ENCODE assay signal across 9 cellular contexts in the genomic region with DNA sequence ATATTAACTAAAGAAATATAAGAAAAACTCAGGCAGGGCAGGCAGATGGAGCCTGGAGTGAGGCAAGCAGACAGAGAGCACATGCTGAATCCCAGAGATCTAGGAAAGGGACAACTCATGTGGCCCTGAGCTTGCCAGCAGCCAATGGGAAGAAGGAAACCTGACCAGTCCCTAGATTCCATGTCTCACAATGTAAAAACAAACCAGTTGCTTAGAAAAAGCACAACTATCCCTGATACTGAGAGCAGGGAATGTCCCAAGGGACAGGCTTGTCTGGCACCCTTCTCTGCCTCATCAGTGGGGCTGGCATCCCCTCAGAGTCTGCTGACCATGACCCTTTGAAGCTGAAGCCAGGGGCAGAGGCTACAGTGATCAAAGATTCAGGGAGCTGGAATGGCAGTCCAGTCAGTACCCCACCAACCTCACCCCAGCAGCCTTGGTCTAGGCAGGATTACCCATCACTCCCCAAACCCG. TPM values are rescaled to one million over a fixed set of nuclear protein-coding genes. Genes with fewer than 3 reads are reported as not detected.
A peak's percentile ranks its signal among the peaks of the same experiment; 100 is the strongest.
DNase-seq lines count a peak whose midpoint lies in the region; ATAC-seq, FAIRE-seq and TF ChIP-seq lines count a peak whose summit lies in the region.
"Had no signal": no experiment of that assay in that cellular context is flagged by ENCODE, and none has a peak within 500 bp of the region (broad histone marks: within the 10 kb centered on the region; RNA-seq: fewer than 3 reads in every experiment).

No MANE protein-coding gene starts in this region.

- DNase-seq in IMR-90, result peak; percentile 50
- DNase-seq in endothelial cell (ENCODE audit: low spot score), result no peak
- DNase-seq in osteoblast (ENCODE audit: insufficient read length, low spot score, missing footprints), result peak; percentile 93
- DNase-seq in C1 segment of cervical spinal cord (lab: John Stamatoyannopoulos, UW), result no peak
- no peak for DNase-seq in small intestine
- DNase-seq in NCI-H1694 (lab: John Stamatoyannopoulos, UW), result no peak
- DNase-seq: COR-L47 had no signal

- intact Hi-C loops in IMR-90 (cut with micrococcal nuclease), result no loop called here

- ATAC-seq in IMR-90 (ENCODE audit: low read depth), result peak; percentile 38
- ATAC-seq in HG03571 (IDR thresholded peaks at IDR 0.05; ENCODE audit: unreplicated experiment), result no peak

- POLR2A ChIA-PET in IMR-90 (lab: Charles Lee; ENCODE audit: unreplicated experiment), result no interaction called here

- FAIRE-seq in small intestine (lab: Jason Lieb, UNC), result no peak

- H3K9me1 ChIP-seq in IMR-90 (ENCODE audit: insufficient read depth, low read length), result peaks cover 21% of the 10 kb centered on the region

- peak overlapping the region; percentile 63; the same call in 2 of the 3 replicates for H2BK15ac ChIP-seq in IMR-90 (ENCODE audit: low read depth, low read length)

- peaks cover 47 to 93% of the 10 kb centered on the region in 2 experiments for H3K79me1 ChIP-seq in IMR-90 (ENCODE audit: low read depth in 1 of 2, low read length in 2 of 2)

- H4K8ac ChIP-seq in IMR-90 (ENCODE audit: low read depth in 2 of 2, low read length in 2 of 2), result peak overlapping the region; percentile 79 to 83

- peaks cover 26% of the 10 kb centered on the region for H3K36me3 Mint-ChIP-seq in endothelial cell (ENCODE audit: low read depth, unreplicated experiment)

- no peak overlapping the region for H3K56ac ChIP-seq in IMR-90 (ENCODE audit: extremely low read depth, insufficient read depth, low read length)

- H3K23ac ChIP-seq in IMR-90 (ENCODE audit: low read depth, low read length), result peak overlapping the region; percentile 62

- H2AFZ ChIP-seq in ACC112 (ENCODE audit: low read length, unreplicated experiment), result no peak overlapping the region
- peak overlapping the region; percentile 18 for H2AFZ ChIP-seq in IMR-90 (replicated peaks; ENCODE audit: low read length, poor library complexity)
- no peak overlapping the region for H2AFZ ChIP-seq in osteoblast (ENCODE audit: low read length)

- TF ChIP-seq CTCF in IMR-90 (conservative IDR thresholded peaks at IDR 0.05; ENCODE audit: low read depth, low read length) (no peak), endothelial cell (IDR thresholded peaks at IDR 0.05; ENCODE audit: unreplicated experiment) (no peak), osteoblast (IDR thresholded peaks at IDR 0.05; ENCODE audit: extremely low read depth, low read depth, low read length) (no peak)

- H3K4ac ChIP-seq in IMR-90 (ENCODE audit: low read depth, low read length), result peak overlapping the region; percentile 66

- no TSS peak for BruUV-seq in IMR-90 (replicated peaks; lab: Mats Ljungman, UMichigan)

- H2AK9ac ChIP-seq in IMR-90 (replicated peaks; ENCODE audit: low read depth, low read length, poor library complexity), result peak overlapping the region; percentile 74

- peaks cover 32% of the 10 kb centered on the region for H4K20me1 ChIP-seq in IMR-90 (ENCODE audit: insufficient read depth, low read length)
- H4K20me1 ChIP-seq in osteoblast (ENCODE audit: insufficient read depth, low read length), result peaks cover 15% of the 10 kb centered on the region

- H2BK120ac ChIP-seq in IMR-90 (ENCODE audit: low read depth, low read length), result peak overlapping the region; percentile 43; the same call in 1 of the 2 replicates

- WGBS in IMR-90 (ENCODE audit: extremely low coverage in 2 of 2, insufficient read length in 1 of 2), 2 experiments, result 71% methylated on average over 1 of the region's 1 CpG; no CpG with 5 or more reads in 1 of the 2 experiments
- 50 to 83% (median 75%) methylated on average over 1 of the region's 1 CpG for WGBS in small intestine, 3 donors

- no peaks in the 10 kb centered on the region for H3K36me3 ChIP-seq in ACC112 (ENCODE audit: insufficient read depth, low read length)
- peaks cover 2% of the 10 kb centered on the region; the same call in 1 of the 2 replicates for H3K36me3 ChIP-seq in IMR-90 (ENCODE audit: control insufficient read depth, insufficient read depth, low read length)
- peaks cover 28% of the 10 kb centered on the region for H3K36me3 ChIP-seq in osteoblast (ENCODE audit: insufficient read depth, low read length)
- no peaks in the 10 kb centered on the region for H3K36me3 ChIP-seq in small intestine (ENCODE audit: control insufficient read depth in 2 of 2, insufficient read depth in 2 of 2, low read length in 2 of 2)

- no peaks in the 10 kb centered on the region for H3K9me3 Mint-ChIP-seq in endothelial cell (ENCODE audit: unreplicated experiment)

- H3K27me3 Mint-ChIP-seq in endothelial cell (ENCODE audit: unreplicated experiment), result peaks cover 13% of the 10 kb centered on the region

- peak overlapping the region; percentile 42; the same call in 1 of the 2 replicates for H2BK20ac ChIP-seq in IMR-90 (ENCODE audit: low read depth, low read length)

- dilution Hi-C loops in IMR-90 (cut with HindIII; ENCODE audit: low sequenced_read_pairs, unreplicated experiment), result no loop called here

- peak overlapping the region; percentile 89 for H2AK5ac ChIP-seq in IMR-90 (ENCODE audit: low read depth, low read length)

- H3K4me3 ChIP-seq in ACC112 (ENCODE audit: low read depth, low read length) (no peak overlapping the region), IMR-90 (ENCODE audit: insufficient read depth, low read depth, low read length) (no peak overlapping the region), osteoblast (ENCODE audit: insufficient read depth, low read length) (no peak overlapping the region), small intestine (ENCODE audit: low read depth in 1 of 2, low read length in 2 of 2) (no peak overlapping the region)

- CTCF ChIA-PET in IMR-90 (lab: Yijun Ruan, JAX), result no interaction called here

- H3K27ac ChIP-seq in ACC112 (ENCODE audit: low read depth, low read length), result peak overlapping the region; percentile 92
- peak overlapping the region; percentile 71 for H3K27ac ChIP-seq in IMR-90 (ENCODE audit: insufficient read depth, low read length)
- peak overlapping the region; percentile 96 for H3K27ac ChIP-seq in osteoblast (ENCODE audit: low read depth, low read length)
- H3K27ac ChIP-seq in small intestine (ENCODE audit: low read depth in 1 of 2, low read length in 1 of 2), result peak overlapping the region in 1 of 2 donors; percentile 78

- H3K79me2 ChIP-seq in ACC112 (ENCODE audit: control insufficient read depth, insufficient read depth, low read length, unreplicated experiment) (peaks cover 48% of the 10 kb centered on the region), osteoblast (ENCODE audit: insufficient read depth, low read length) (peaks cover 80% of the 10 kb centered on the region)

- H3K27ac Mint-ChIP-seq in endothelial cell (ENCODE audit: unreplicated experiment), result peak overlapping the region; percentile 94

- peak overlapping the region; percentile 16; the same call in 1 of the 2 replicates for H3K9ac ChIP-seq in IMR-90 (ENCODE audit: low read depth, low read length)

- H3K4me3 Mint-ChIP-seq in endothelial cell (ENCODE audit: unreplicated experiment), result no peak overlapping the region

- TF ChIP-seq RAD21 in IMR-90 (IDR thresholded peaks at IDR 0.05; ENCODE audit: low read length), result no peak

- no peaks in the 10 kb centered on the region for H3K27me3 ChIP-seq in ACC112 (ENCODE audit: insufficient read depth, low read length)
- no peaks in the 10 kb centered on the region for H3K27me3 ChIP-seq in IMR-90 (ENCODE audit: control insufficient read depth, insufficient read depth, low read length)
- no peaks in the 10 kb centered on the region for H3K27me3 ChIP-seq in osteoblast (ENCODE audit: insufficient read depth, low read length)
- H3K27me3 ChIP-seq in small intestine (ENCODE audit: control insufficient read depth in 2 of 2, insufficient read depth in 2 of 2, low read length in 2 of 2), result no peaks in the 10 kb centered on the region

- H4K91ac ChIP-seq in IMR-90 (ENCODE audit: insufficient read depth, low read depth, low read length), result peak overlapping the region; percentile 88

- in situ Hi-C loops in IMR-90 (cut with MboI; ENCODE audit: low sequenced_read_pairs), result no loop called here

- peak overlapping the region; percentile 47; the same call in 1 of the 2 replicates for H3K14ac ChIP-seq in IMR-90 (replicated peaks; ENCODE audit: low read depth, low read length)

- H3K4me1 Mint-ChIP-seq in endothelial cell (ENCODE audit: unreplicated experiment), result peaks cover 83% of the 10 kb centered on the region

- no peaks in the 10 kb centered on the region for H3K9me3 ChIP-seq in IMR-90 (ENCODE audit: control insufficient read depth, insufficient read depth, low read length)
- no peaks in the 10 kb centered on the region for H3K9me3 ChIP-seq in osteoblast (ENCODE audit: low read depth, low read length)
- no peaks in the 10 kb centered on the region for H3K9me3 ChIP-seq in small intestine (ENCODE audit: control insufficient read depth, low read depth)

- peak overlapping the region; percentile 27 for H2BK5ac ChIP-seq in IMR-90 (ENCODE audit: low read depth, low read length, poor library complexity, severe bottlenecking)

- H4K5ac ChIP-seq in IMR-90 (ENCODE audit: low read depth, low read length), result peak overlapping the region; percentile 58

- H3K18ac ChIP-seq in IMR-90 (ENCODE audit: low read depth, low read length), result peak overlapping the region; percentile 12; the same call in 1 of the 2 replicates

- no peak for TF ChIP-seq POLR2A in IMR-90 (IDR thresholded peaks at IDR 0.05; ENCODE audit: low read depth, low read length)

- H3K4me1 ChIP-seq in ACC112 (ENCODE audit: control insufficient read depth, insufficient read depth, low read length, unreplicated experiment), result peaks cover 80% of the 10 kb centered on the region
- peaks cover 23% of the 10 kb centered on the region for H3K4me1 ChIP-seq in IMR-90 (ENCODE audit: control insufficient read depth, insufficient read depth, low read length)
- peaks cover 70% of the 10 kb centered on the region for H3K4me1 ChIP-seq in osteoblast (ENCODE audit: insufficient read depth, low read length)
- peaks cover 7% of the 10 kb centered on the region in 2 donors for H3K4me1 ChIP-seq in small intestine (ENCODE audit: control insufficient read depth in 2 of 2, insufficient read depth in 1 of 2, low read depth in 1 of 2, low read length in 1 of 2)

- no peak overlapping the region for H3K4me2 ChIP-seq in IMR-90 (ENCODE audit: low read depth, low read length)
- peak overlapping the region; percentile 40 for H3K4me2 ChIP-seq in osteoblast (ENCODE audit: insufficient read depth, low read length)

RNA-seq across cellular contexts. Expression of a gene that starts 27.8 kb away (rescaled TPM):
- total RNA-seq in IMR-90 (2012; rRNA removed) (15.8 and 23.3 TPM in 2 replicates), endothelial cell (ENCODE audit: unreplicated experiment) (1,732 TPM), osteoblast (220 and 265 TPM in 2 replicates)
- polyA plus RNA-seq in IMR-90 (2012; rRNA removed) (94.0 and 104 TPM in 2 replicates), small intestine (10 to 100 TPM in 2 of 3 donors, 1 to 10 TPM in 1; 3.6 to 82.3 (median 15.1) TPM)
- polyA plus RNA-seq in IMR-90 (2012; cell fraction: cytosol; rRNA removed), result 74.1 and 160 TPM in 2 replicates
- 187 and 684 TPM in 2 replicates for polyA plus RNA-seq in IMR-90 (2012; cell fraction: nucleus; rRNA removed; ENCODE audit: low replicate concordance)

Comparison
In these comparisons a context has a peak if more than half of its experiments do, and no peak if none do; other contexts are left out.
1. DNase-seq: peak in IMR-90 (single experiment) and osteoblast (single experiment); none in endothelial cell (single experiment), C1 segment of cervical spinal cord (0 of 14), small intestine (single experiment) and NCI-H1694 (single experiment).